In the genomic region with DNA sequence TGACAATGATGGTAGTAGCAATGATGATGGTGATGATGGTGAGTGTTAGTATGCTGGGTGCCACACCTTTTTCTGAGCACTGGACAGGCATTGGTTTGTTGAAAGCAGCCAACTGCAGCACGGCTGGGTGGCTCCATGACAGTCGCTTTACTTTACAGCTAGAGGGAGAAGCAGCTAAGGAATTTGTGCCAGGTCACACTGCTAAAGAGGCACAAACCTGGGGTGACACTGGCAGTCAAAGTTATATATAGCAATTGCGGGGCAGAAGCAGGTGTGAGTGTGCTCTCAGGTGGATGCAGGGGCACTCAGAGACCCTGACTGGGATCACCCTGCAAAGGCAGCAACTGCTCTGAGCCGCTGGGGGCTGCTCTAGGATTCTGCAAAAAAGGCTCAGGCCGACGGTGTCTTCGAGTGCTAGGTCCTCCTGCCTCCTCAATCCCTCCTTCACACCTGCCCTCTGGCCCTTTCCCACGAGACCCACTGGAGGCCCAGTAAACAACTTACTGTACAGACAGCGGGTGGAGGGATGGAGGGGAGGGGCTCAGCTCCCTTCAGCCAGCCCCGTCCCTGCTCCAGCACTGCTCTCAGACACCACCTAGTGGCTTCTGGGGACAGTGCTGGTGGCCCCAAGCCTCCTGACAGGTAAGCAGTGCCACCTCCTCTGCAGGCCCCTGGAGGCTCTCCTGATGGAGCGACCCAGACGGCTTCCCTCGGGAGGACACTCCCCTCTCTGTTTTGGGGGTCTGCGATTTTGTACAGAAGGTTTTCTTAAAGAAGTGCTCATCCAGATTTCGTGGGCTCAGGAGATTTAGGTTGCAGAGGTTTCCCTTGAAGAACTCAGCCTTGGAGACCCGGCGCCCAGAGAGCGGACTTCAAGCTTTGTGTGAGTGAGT, we compare ENCODE assay signal across 8 cellular contexts. TPM values are rescaled to one million over a fixed set of nuclear protein-coding genes. Genes with fewer than 3 reads are reported as not detected.
DNase-seq lines count a peak whose midpoint lies in the region; ATAC-seq and TF ChIP-seq lines count a peak whose summit lies in the region.

No MANE protein-coding gene starts in this region.

- peak overlapping the region; percentile 65 for H3K27ac Mint-ChIP-seq in activated CD4-positive, alpha-beta T cell treated with anti-CD3 and anti-CD28 coated beads for 36 hours

- no peaks in the 10 kb centered on the region for H3K27me3 Mint-ChIP-seq in activated CD4-positive, alpha-beta T cell treated with anti-CD3 and anti-CD28 coated beads for 36 hours

- WGBS in lower leg skin, 2 donors = 42 to 45% methylated on average over 16 to 18 of the region's 18 CpGs

- peaks cover 24% of the 10 kb centered on the region for H3K4me1 Mint-ChIP-seq in activated CD4-positive, alpha-beta T cell treated with anti-CD3 and anti-CD28 coated beads for 36 hours

- CTCF ChIA-PET in activated CD4-positive, alpha-beta T cell treated with anti-CD3 and anti-CD28 coated beads for 36 hours (lab: Charles Lee) = interaction anchor here (0.6 to 1.8 kb wide), 13 partner anchors 8 to 230 kb away, joined by 3 to 12 read pairs (median 4); a partner anchor contains a TSS

- TF ChIP-seq CTCF in lower leg skin (IDR thresholded peaks at IDR 0.05) = peak in 1 of 3 donors; percentile 92

- H3K9me3 Mint-ChIP-seq in activated CD4-positive, alpha-beta T cell treated with anti-CD3 and anti-CD28 coated beads for 36 hours (ENCODE audit: low read depth) = peaks cover 4% of the 10 kb centered on the region

- peak; percentile 55 for ATAC-seq in HG03159 (IDR thresholded peaks at IDR 0.05; ENCODE audit: unreplicated experiment)
- ATAC-seq in activated CD4-positive, alpha-beta T cell treated with anti-CD3 and anti-CD28 coated beads for 36 hours = peak; percentile 85

- POLR2A ChIA-PET in activated CD4-positive, alpha-beta T cell treated with anti-CD3 and anti-CD28 coated beads for 36 hours (lab: Charles Lee) = no interaction called here

- no peak for TF ChIP-seq POLR2A in lower leg skin (IDR thresholded peaks at IDR 0.05)

- DNase-seq in SIG-M5 treated with dmso at 0.1 percent for 504 hours (lab: John Stamatoyannopoulos, UW; ENCODE audit: unreplicated experiment) = peak; percentile 76
- DNase-seq in SIG-M5 (lab: John Stamatoyannopoulos, UW) = no peak
- DNase-seq in NCI-H510A treated with DMSO at 0.1 percent for 48 hours (lab: John Stamatoyannopoulos, UW) = peak; percentile 87
- DNase-seq in activated CD4-positive, alpha-beta T cell treated with anti-CD3 and anti-CD28 coated beads for 36 hours = peak; percentile 89
- peak; percentile 90 for DNase-seq in cerebellum (ENCODE audit: low spot score)
- DNase-seq in lower leg skin (ENCODE audit: low spot score in 2 of 2) = peak; percentile 74 to 95
- peak; percentile 56 for DNase-seq in stimulated activated CD8-positive, alpha-beta memory T cell treated with anti-CD3 and anti-CD28 coated beads, Interleukin-12 subunit alpha, Interleukin-12 subunit beta, amount 100 ng/mL, for 4 hours (ENCODE audit: low read depth)

- no peak overlapping the region for H3K4me3 Mint-ChIP-seq in activated CD4-positive, alpha-beta T cell treated with anti-CD3 and anti-CD28 coated beads for 36 hours

- intact Hi-C loops in activated CD4-positive, alpha-beta T cell treated with anti-CD3 and anti-CD28 coated beads for 36 hours (cut with DNase I, micrococcal nuclease) = loop anchor here (1.0 to 10.0 kb wide), 4 partner anchors 80 to 412 kb away; a partner anchor contains a TSS
- intact Hi-C loops in lower leg skin (cut with DNase I; ENCODE audit: low total_unique reads) = loop anchor here (5.0 kb wide), 1 partner anchor 80 kb away; a partner anchor contains a TSS

- no peak overlapping the region for H3K4me3 ChIP-seq in lower leg skin (ENCODE audit: low read depth, poor library complexity, severe bottlenecking)

- peaks cover 32% of the 10 kb centered on the region for H3K36me3 Mint-ChIP-seq in activated CD4-positive, alpha-beta T cell treated with anti-CD3 and anti-CD28 coated beads for 36 hours (ENCODE audit: low read depth)

RNA-seq across cellular contexts. Expression of a gene that starts 4.4 kb away (rescaled TPM):
- 1,000 to 10,000 TPM; 1,051 to 2,439 TPM for total RNA-seq in activated CD4-positive, alpha-beta T cell treated with anti-CD3 and anti-CD28 coated beads for 36 hours
- 422 TPM for total RNA-seq in cerebellum
- total RNA-seq in lower leg skin = 1,000 to 10,000 TPM; 1,664 to 5,734 (median 2,155) TPM

RNA-seq across cellular contexts. Expression of a gene that starts 15.4 kb away (rescaled TPM):
- 1 to 10 TPM in 1 of 2 experiments, under 1 TPM in 1; 0.72 to 1.0 TPM for total RNA-seq in activated CD4-positive, alpha-beta T cell treated with anti-CD3 and anti-CD28 coated beads for 36 hours
- total RNA-seq in cerebellum = 24.6 TPM
- 100 to 1,000 TPM; 164 to 427 (median 196) TPM for total RNA-seq in lower leg skin

RNA-seq across cellular contexts. Expression of a gene that starts 24.5 kb away (rescaled TPM):
- 1 to 10 TPM; 6.4 to 7.6 TPM for total RNA-seq in activated CD4-positive, alpha-beta T cell treated with anti-CD3 and anti-CD28 coated beads for 36 hours
- 5.4 TPM for total RNA-seq in cerebellum
- total RNA-seq in lower leg skin = 1 to 10 TPM; 2.8 to 5.3 (median 3.7) TPM

RNA-seq across cellular contexts. Expression of a gene that starts 44.8 kb away (rescaled TPM):
- total RNA-seq in activated CD4-positive, alpha-beta T cell treated with anti-CD3 and anti-CD28 coated beads for 36 hours = not detected
- total RNA-seq in cerebellum (not detected), lower leg skin (1 to 10 TPM; 4.3 to 8.5 (median 6.3) TPM)

Comparison
In these comparisons a context has a peak if more than half of its experiments do, and no peak if none do; other contexts are left out.
1. RNA of a gene that starts 15.4 kb away (total RNA-seq): 164 to 427 TPM in lower leg skin and 24.6 TPM in cerebellum (single experiment); 0.72 to 1.0 TPM in activated CD4-positive, alpha-beta T cell treated with anti-CD3 and anti-CD28 coated beads for 36 hours; every median in the first group is over 10 times any median in the second.